In the genomic region with DNA sequence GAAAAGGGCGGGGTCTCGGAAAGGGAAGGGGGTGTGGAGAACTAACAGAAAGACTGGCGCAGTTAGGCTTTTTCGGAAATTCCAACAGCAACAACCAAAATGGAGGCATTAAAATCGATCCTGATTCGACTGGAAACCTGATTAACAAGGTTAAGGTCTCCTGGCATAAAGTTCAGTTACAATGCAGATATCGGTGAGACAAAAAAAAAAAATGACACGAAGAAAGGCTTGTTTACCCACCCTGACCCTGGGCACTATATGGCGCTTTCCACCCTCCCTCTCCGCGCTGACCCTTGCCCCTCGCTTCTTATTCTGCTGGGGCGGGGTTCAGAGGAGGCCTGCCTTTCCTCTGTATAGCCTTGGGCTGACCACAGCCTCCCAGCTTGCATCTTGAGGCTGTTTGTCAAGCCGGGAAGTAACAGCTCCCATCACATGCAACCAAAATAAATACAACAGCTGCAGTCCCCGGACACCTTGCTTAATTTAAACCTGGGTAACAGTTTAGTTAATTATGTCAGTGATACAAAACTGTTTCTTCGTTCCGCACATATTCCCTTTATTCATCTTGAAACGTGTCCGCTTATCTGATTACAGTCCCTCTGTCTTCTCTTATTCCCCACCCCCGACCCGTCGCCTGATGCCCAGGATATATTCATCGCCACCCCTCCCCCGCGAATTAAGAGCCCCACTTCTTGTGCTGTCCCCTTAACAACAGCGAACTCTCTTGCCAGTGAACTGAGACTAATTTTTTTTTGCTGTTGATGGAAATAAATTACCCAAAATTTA, we compare ENCODE assay signal across 1 cellular context.
TF ChIP-seq lines count a peak whose summit lies in the region.

No MANE protein-coding gene starts in this region.

TF ChIP-seq in K562, 482 proteins besides CTCF, POLR2A, EP300 and RAD21 (continued from another document and continues in another):
- TF ChIP-seq, protein P1, sequence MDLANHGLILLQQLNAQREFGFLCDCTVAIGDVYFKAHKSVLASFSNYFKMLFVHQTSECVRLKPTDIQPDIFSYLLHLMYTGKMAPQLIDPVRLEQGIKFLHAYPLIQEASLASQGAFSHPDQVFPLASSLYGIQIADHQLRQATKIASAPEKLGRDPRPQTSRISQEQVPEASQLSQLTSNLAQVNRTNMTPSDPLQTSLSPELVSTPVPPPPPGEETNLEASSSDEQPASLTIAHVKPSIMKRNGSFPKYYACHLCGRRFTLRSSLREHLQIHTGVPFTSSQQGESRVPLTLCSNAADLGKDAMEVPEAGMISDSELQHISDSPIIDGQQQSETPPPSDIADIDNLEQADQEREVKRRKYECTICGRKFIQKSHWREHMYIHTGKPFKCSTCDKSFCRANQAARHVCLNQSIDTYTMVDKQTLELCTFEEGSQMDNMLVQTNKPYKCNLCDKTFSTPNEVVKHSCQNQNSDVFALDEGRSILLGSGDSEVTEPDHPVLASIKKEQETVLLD (IDR thresholded peaks at IDR 0.05) = peak; percentile 39; the same call in 1 of the 2 replicates
- TF ChIP-seq ESRRB (CRISPR knock-in tag; IDR thresholded peaks at IDR 0.05; ENCODE audit: borderline replicate concordance) = no peak
- TF ChIP-seq CBFA2T2 (conservative IDR thresholded peaks at IDR 0.05) = no peak
- TF ChIP-seq SMAD3 (CRISPR knock-in tag; conservative IDR thresholded peaks at IDR 0.05) = no peak
- no peak for TF ChIP-seq CEBPB (tag; IDR thresholded peaks at IDR 0.05)
- TF ChIP-seq ZNF407 (IDR thresholded peaks at IDR 0.05; ENCODE audit: low read depth) = peak; percentile 35; the same call in 1 of the 2 replicates
- no peak for TF ChIP-seq NFE2 (IDR thresholded peaks at IDR 0.05; ENCODE audit: low read depth)
- TF ChIP-seq PCBP2 (IDR thresholded peaks at IDR 0.05; ENCODE audit: low read depth, low read length, poor library complexity, severe bottlenecking) = no peak
- TF ChIP-seq, protein P2, sequence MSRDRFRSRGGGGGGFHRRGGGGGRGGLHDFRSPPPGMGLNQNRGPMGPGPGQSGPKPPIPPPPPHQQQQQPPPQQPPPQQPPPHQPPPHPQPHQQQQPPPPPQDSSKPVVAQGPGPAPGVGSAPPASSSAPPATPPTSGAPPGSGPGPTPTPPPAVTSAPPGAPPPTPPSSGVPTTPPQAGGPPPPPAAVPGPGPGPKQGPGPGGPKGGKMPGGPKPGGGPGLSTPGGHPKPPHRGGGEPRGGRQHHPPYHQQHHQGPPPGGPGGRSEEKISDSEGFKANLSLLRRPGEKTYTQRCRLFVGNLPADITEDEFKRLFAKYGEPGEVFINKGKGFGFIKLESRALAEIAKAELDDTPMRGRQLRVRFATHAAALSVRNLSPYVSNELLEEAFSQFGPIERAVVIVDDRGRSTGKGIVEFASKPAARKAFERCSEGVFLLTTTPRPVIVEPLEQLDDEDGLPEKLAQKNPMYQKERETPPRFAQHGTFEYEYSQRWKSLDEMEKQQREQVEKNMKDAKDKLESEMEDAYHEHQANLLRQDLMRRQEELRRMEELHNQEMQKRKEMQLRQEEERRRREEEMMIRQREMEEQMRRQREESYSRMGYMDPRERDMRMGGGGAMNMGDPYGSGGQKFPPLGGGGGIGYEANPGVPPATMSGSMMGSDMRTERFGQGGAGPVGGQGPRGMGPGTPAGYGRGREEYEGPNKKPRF (IDR thresholded peaks at IDR 0.05; ENCODE audit: low read depth, low read length) = no peak
- TF ChIP-seq, protein P3, sequence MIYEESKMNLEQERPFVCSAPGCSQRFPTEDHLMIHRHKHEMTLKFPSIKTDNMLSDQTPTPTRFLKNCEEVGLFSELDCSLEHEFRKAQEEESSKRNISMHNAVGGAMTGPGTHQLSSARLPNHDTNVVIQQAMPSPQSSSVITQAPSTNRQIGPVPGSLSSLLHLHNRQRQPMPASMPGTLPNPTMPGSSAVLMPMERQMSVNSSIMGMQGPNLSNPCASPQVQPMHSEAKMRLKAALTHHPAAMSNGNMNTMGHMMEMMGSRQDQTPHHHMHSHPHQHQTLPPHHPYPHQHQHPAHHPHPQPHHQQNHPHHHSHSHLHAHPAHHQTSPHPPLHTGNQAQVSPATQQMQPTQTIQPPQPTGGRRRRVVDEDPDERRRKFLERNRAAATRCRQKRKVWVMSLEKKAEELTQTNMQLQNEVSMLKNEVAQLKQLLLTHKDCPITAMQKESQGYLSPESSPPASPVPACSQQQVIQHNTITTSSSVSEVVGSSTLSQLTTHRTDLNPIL (CRISPR knock-in tag; IDR thresholded peaks at IDR 0.05) = no peak
- TF ChIP-seq ZNF311 (CRISPR knock-in tag; IDR thresholded peaks at IDR 0.05) = no peak
- TF ChIP-seq IFI16 (CRISPR knock-in tag; IDR thresholded peaks at IDR 0.05) = no peak
- TF ChIP-seq PHF8 (IDR thresholded peaks at IDR 0.05; ENCODE audit: borderline replicate concordance, low read length) = peak; percentile 57; the same call in 1 of the 2 replicates
- no peak for TF ChIP-seq ZSCAN32 (CRISPR knock-in tag; IDR thresholded peaks at IDR 0.05)
- TF ChIP-seq ZFP30 (CRISPR knock-in tag; IDR thresholded peaks at IDR 0.05; ENCODE audit: borderline replicate concordance) = no peak
- TF ChIP-seq ZNF197 (CRISPR knock-in tag; IDR thresholded peaks at IDR 0.05; ENCODE audit: low read depth) = peak; percentile 22; the same call in 1 of the 2 replicates
- TF ChIP-seq, protein P4, sequence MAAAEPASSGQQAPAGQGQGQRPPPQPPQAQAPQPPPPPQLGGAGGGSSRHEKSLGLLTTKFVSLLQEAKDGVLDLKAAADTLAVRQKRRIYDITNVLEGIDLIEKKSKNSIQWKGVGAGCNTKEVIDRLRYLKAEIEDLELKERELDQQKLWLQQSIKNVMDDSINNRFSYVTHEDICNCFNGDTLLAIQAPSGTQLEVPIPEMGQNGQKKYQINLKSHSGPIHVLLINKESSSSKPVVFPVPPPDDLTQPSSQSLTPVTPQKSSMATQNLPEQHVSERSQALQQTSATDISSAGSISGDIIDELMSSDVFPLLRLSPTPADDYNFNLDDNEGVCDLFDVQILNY (CRISPR knock-in tag; IDR thresholded peaks at IDR 0.05) = no peak
- TF ChIP-seq HNRNPH1 (optimal IDR thresholded peaks at IDR 0.05; ENCODE audit: low read depth, low read length) = no peak
- TF ChIP-seq BDP1 (IDR thresholded peaks at IDR 0.05; ENCODE audit: insufficient read depth, insufficient read length) = no peak
- no peak for TF ChIP-seq ZC3H8 (IDR thresholded peaks at IDR 0.05)
- no peak; a peak in 1 of 4 replicates for TF ChIP-seq SRF (CRISPR knock-in tag; IDR thresholded peaks at IDR 0.05)
- TF ChIP-seq FIP1L1 (IDR thresholded peaks at IDR 0.05; ENCODE audit: low read depth, low read length, poor library complexity, severe bottlenecking) = no peak
- no peak; the same call in 1 of the 2 replicates for TF ChIP-seq ETV1 (tag; conservative IDR thresholded peaks at IDR 0.05; ENCODE audit: low read depth)
- no peak for TF ChIP-seq RFX5 (IDR thresholded peaks at IDR 0.05; ENCODE audit: low read depth, low read length)
- TF ChIP-seq MAFG (tag; conservative IDR thresholded peaks at IDR 0.05) = no peak
- TF ChIP-seq PTRF (tag; IDR thresholded peaks at IDR 0.05) = no peak
- TF ChIP-seq RBM39 (optimal IDR thresholded peaks at IDR 0.05; ENCODE audit: low read depth, low read length) = no peak
- TF ChIP-seq ZSCAN29 (IDR thresholded peaks at IDR 0.05) = no peak
- TF ChIP-seq PTBP1 (IDR thresholded peaks at IDR 0.05; ENCODE audit: low read depth, low read length) = no peak
- no peak for TF ChIP-seq SRSF1 (IDR thresholded peaks at IDR 0.05; ENCODE audit: low read depth, low read length)
- peak; percentile 24; the same call in 1 of the 2 replicates for TF ChIP-seq GABPB1 (CRISPR knock-in tag; IDR thresholded peaks at IDR 0.05)
- TF ChIP-seq, protein P5, sequence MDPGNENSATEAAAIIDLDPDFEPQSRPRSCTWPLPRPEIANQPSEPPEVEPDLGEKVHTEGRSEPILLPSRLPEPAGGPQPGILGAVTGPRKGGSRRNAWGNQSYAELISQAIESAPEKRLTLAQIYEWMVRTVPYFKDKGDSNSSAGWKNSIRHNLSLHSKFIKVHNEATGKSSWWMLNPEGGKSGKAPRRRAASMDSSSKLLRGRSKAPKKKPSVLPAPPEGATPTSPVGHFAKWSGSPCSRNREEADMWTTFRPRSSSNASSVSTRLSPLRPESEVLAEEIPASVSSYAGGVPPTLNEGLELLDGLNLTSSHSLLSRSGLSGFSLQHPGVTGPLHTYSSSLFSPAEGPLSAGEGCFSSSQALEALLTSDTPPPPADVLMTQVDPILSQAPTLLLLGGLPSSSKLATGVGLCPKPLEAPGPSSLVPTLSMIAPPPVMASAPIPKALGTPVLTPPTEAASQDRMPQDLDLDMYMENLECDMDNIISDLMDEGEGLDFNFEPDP (CRISPR knock-in tag; IDR thresholded peaks at IDR 0.05) = no peak
- no peak for TF ChIP-seq ZNF764 (CRISPR knock-in tag; IDR thresholded peaks at IDR 0.05; ENCODE audit: low read depth)
- no peak for TF ChIP-seq LARP7 (IDR thresholded peaks at IDR 0.05)
- no peak for TF ChIP-seq HMGN3 (IDR thresholded peaks at IDR 0.05; ENCODE audit: borderline replicate concordance, extremely low read depth, insufficient read length, low read depth, low read length)
- TF ChIP-seq ELF4 (CRISPR knock-in tag; IDR thresholded peaks at IDR 0.05) = no peak
- no peak for TF ChIP-seq ZNF436 (CRISPR knock-in tag; IDR thresholded peaks at IDR 0.05)
- TF ChIP-seq SREBF2 (CRISPR knock-in tag; IDR thresholded peaks at IDR 0.05) = no peak
- no peak for TF ChIP-seq ZNF584 (CRISPR knock-in tag; IDR thresholded peaks at IDR 0.05; ENCODE audit: low read depth)
- no peak for TF ChIP-seq HDAC6 (IDR thresholded peaks at IDR 0.05; ENCODE audit: low read depth, low read length)
- no peak for TF ChIP-seq ZNF280B (CRISPR knock-in tag; IDR thresholded peaks at IDR 0.05)
- no peak for TF ChIP-seq CBX1 (IDR thresholded peaks at IDR 0.05; ENCODE audit: low read depth)
- 0 out of 2 replicates have a peak, but pooled peaks have one; percentile 10 for TF ChIP-seq E2F3 (CRISPR knock-in tag; IDR thresholded peaks at IDR 0.05)
- no peak for TF ChIP-seq CHD2 (IDR thresholded peaks at IDR 0.05; ENCODE audit: low read depth, low read length)
- TF ChIP-seq TFAM (CRISPR knock-in tag; conservative IDR thresholded peaks at IDR 0.05) = no peak
- TF ChIP-seq KDM4B (IDR thresholded peaks at IDR 0.05; ENCODE audit: borderline replicate concordance in 2 of 2, low read depth in 1 of 2) = no peak
